ENCODE assay signal across 17 cellular contexts in the genomic region with DNA sequence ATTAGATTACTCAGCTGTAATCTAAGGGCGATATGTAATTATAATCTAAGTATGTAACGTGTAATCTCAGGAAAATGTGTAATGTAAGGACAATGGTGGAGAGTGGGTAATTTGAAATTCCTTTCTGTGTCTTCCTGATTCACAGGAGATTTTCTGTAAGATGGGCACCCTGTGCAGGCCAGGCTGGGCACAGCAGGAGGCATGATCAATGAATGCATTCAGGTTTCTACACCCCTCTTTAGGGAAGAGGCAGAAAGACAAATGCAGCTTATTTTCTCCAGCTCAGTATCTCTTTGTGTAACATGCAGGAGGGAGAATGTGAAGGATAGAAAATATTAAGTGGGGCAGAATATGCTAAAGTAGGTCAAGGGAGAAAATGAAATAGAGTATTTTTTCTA.
"Had no signal": no experiment of that assay in that cellular context is flagged by ENCODE, and none has a peak within 500 bp of the region (broad histone marks: within the 10 kb centered on the region; RNA-seq: fewer than 3 reads in every experiment).

No MANE protein-coding gene starts in this region.

- H3K4me1 Mint-ChIP-seq: activated naive CD4-positive, alpha-beta T cell treated with anti-CD3 and anti-CD28 coated beads, Interleukin-2, amount 10 ng/mL, durations not matched to agents 7 days and 5 days; stimulated activated naive B cell treated with anti-CD40 and anti-IgM and Interleukin-4, amounts not matched to agents 10 μg/mL and 1 μg/mL and 100 μg/mL, for 72 hours had no signal

- H3K9me3 Mint-ChIP-seq: activated naive CD4-positive, alpha-beta T cell treated with anti-CD3 and anti-CD28 coated beads, Interleukin-2, amount 10 ng/mL, durations not matched to agents 7 days and 5 days; activated T-helper 2 cell treated with anti-CD3 and anti-CD28 coated beads, Interferon-gamma antibody, Interleukin-2, Interleukin-4, amounts not matched to agents 10 μg/mL and 5 μg/mL and 100 μg/mL, durations not matched to agents 14 hours and 24 hours and 36 hours; naive thymus-derived CD8-positive, alpha-beta T cell; stimulated activated naive B cell treated with anti-CD40 and anti-IgM and Interleukin-4, amounts not matched to agents 10 μg/mL and 1 μg/mL and 100 μg/mL, for 72 hours; type B pancreatic cell had no signal

- H3K36me3 Mint-ChIP-seq: activated naive CD4-positive, alpha-beta T cell treated with anti-CD3 and anti-CD28 coated beads, Interleukin-2, amount 10 ng/mL, durations not matched to agents 7 days and 5 days; naive thymus-derived CD8-positive, alpha-beta T cell; stimulated activated naive B cell treated with anti-CD40 and anti-IgM and Interleukin-4, amounts not matched to agents 10 μg/mL and 1 μg/mL and 100 μg/mL, for 72 hours; type B pancreatic cell had no signal

- ATAC-seq: gastroesophageal sphincter; naive thymus-derived CD8-positive, alpha-beta T cell had no signal

- H3K27me3 Mint-ChIP-seq: activated naive CD4-positive, alpha-beta T cell treated with anti-CD3 and anti-CD28 coated beads, Interleukin-2, amount 10 ng/mL, durations not matched to agents 7 days and 5 days; type B pancreatic cell had no signal

- H3K27ac Mint-ChIP-seq: activated naive CD4-positive, alpha-beta T cell treated with anti-CD3 and anti-CD28 coated beads, Interleukin-2, amount 10 ng/mL, durations not matched to agents 7 days and 5 days; activated T-helper 2 cell treated with anti-CD3 and anti-CD28 coated beads, Interferon-gamma antibody, Interleukin-2, Interleukin-4, amounts not matched to agents 10 μg/mL and 5 μg/mL and 100 μg/mL, durations not matched to agents 14 hours and 24 hours and 36 hours; naive thymus-derived CD8-positive, alpha-beta T cell; stimulated activated naive B cell treated with anti-CD40 and anti-IgM and Interleukin-4, amounts not matched to agents 10 μg/mL and 1 μg/mL and 100 μg/mL, for 72 hours; type B pancreatic cell had no signal

- H3K4me3 Mint-ChIP-seq: activated naive CD4-positive, alpha-beta T cell treated with anti-CD3 and anti-CD28 coated beads, Interleukin-2, amount 10 ng/mL, durations not matched to agents 7 days and 5 days; naive thymus-derived CD8-positive, alpha-beta T cell; stimulated activated naive B cell treated with anti-CD40 and anti-IgM and Interleukin-4, amounts not matched to agents 10 μg/mL and 1 μg/mL and 100 μg/mL, for 72 hours; type B pancreatic cell had no signal

- DNase-seq: activated CD4-positive, alpha-beta T cell treated with anti-CD3 and anti-CD28 coated beads, Interleukin-2, amount 50 U/mL, for 1 hour; activated naive CD4-positive, alpha-beta T cell treated with anti-CD3 and anti-CD28 coated beads, Interleukin-2, amount 10 ng/mL, durations not matched to agents 7 days and 5 days; activated T-cell treated with anti-CD3 and anti-CD28 coated beads for 4 hours; central memory CD4-positive, alpha-beta T cell; cortex of kidney; effector CD8-positive, alpha-beta T cell; hippocampal formation; kidney glomerular epithelial cell; naive thymus-derived CD8-positive, alpha-beta T cell; occipital lobe; right lobe of liver; spleen; stimulated activated CD4-positive, alpha-beta T cell treated with anti-CD3 and anti-CD28 coated beads, Interleukin-1b, Interleukin-23, amount 100 ng/mL, for 48 hours; stimulated activated naive B cell treated with anti-CD40 and anti-IgM and Interleukin-4, amounts not matched to agents 10 μg/mL and 1 μg/mL and 100 μg/mL, for 72 hours had no signal
